ENCODE assay signal across 23 cellular contexts in the genomic region with DNA sequence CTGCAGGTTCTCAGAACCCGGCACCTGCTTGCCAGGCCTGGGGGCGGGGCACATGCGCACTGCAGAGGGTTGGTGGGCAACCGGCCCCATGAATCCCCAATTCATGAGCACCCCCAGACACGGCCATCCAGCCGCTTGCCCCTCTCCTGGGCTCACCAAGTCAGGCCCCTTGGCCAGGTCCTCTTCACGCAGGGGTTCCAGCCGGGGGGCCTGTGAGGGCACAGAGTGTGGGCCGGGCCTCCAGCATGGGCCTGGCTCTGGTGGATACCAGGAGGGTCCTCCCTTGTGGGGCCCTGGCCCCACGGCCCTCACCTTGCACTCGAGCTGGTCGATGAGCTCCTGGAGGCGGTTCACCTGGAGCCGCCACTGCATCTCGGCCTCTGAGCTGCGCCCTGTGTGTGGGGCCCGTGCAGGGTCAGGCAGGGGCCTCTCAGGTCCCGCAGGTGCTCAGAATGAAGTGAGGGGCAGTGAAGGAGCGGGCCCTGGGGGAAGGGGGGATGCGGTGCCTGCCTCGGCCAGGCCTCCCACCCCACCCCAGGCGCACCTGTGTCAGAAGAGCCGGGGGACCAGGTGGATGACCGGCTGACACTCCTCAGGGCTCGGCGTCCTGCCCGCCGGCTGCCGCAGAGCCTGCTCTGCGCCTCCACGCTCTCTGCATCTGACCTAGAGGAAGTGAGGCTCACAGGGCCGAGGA. TPM values are rescaled to one million over a fixed set of nuclear protein-coding genes. Genes with fewer than 3 reads are reported as not detected.
A peak's percentile ranks its signal among the peaks of the same experiment; 100 is the strongest.
DNase-seq lines count a peak whose midpoint lies in the region; ATAC-seq and TF ChIP-seq lines count a peak whose summit lies in the region.
"Had no signal": no experiment of that assay in that cellular context is flagged by ENCODE, and none has a peak within 500 bp of the region (broad histone marks: within the 10 kb centered on the region; RNA-seq: fewer than 3 reads in every experiment).

No MANE protein-coding gene starts in this region.

- H3K36me3 ChIP-seq in RWPE2 (ENCODE audit: low read depth) (no peaks in the 10 kb centered on the region), aorta (ENCODE audit: control insufficient read depth in 1 of 2, insufficient read depth in 2 of 2, low read length in 1 of 2) (no peaks in the 10 kb centered on the region)

- ATAC-seq in RWPE2 (ENCODE audit: low read depth) (no peak), aorta (ENCODE audit: low FRiP score) (no peak), GM19455 (IDR thresholded peaks at IDR 0.05; ENCODE audit: unreplicated experiment) (no peak)
- ATAC-seq: GM23338, HCT116 had no signal

- H3K27me3 ChIP-seq in RWPE2 (ENCODE audit: insufficient read depth, poor library complexity, severe bottlenecking) (no peaks in the 10 kb centered on the region), aorta (ENCODE audit: control insufficient read depth in 1 of 2, insufficient read depth in 2 of 2, low read length in 1 of 2) (no peaks in the 10 kb centered on the region)
- H3K27me3 ChIP-seq: SJSA1 had no signal

- H3K4me1 Mint-ChIP-seq in neural crest cell = peaks cover 19% of the 10 kb centered on the region

- H3K27ac ChIP-seq in RWPE2 (ENCODE audit: poor library complexity, severe bottlenecking) (no peak overlapping the region), aorta (ENCODE audit: low read depth in 1 of 2, low read length in 2 of 2) (no peak overlapping the region)
- H3K27ac ChIP-seq: HL-60, PC-9, SJSA1 had no signal

- intact Hi-C loops in aorta (cut with DNase I) = no loop called here

- peak; percentile 1 for DNase-seq in stimulated activated CD4-positive, alpha-beta T cell treated with anti-CD3 and anti-CD28 coated beads, Interleukin-15, amount 100 ng/mL, for 24 hours
- DNase-seq in stimulated activated CD4-positive, alpha-beta T cell treated with anti-CD3 and anti-CD28 coated beads, Interleukin-4, amount 100 ng/mL, for 24 hours = no peak
- DNase-seq in RWPE2 (ENCODE audit: low spot score) (peak; percentile 86), neural crest cell (ENCODE audit: low read depth, low spot score) (no peak), aorta (peak; percentile 45 to 62), SIG-M5 treated with dmso at 0.1 percent for 504 hours (lab: John Stamatoyannopoulos, UW; ENCODE audit: unreplicated experiment) (no peak)
- DNase-seq: ACHN, DND-41, IMR-90, Karpas-422, NCI-H1417 treated with DMSO at 0.1 percent for 48 hours, NCI-H187 treated with DMSO at 0.1 percent for 48 hours, NCI-H226, NCI-H524, NCI-H82, PC-9 had no signal

- WGBS in aorta, 2 donors = 95 to 96% methylated on average over 32 of the region's 32 CpGs

- H3K4me3 ChIP-seq in RWPE2 (ENCODE audit: severe bottlenecking) (no peak overlapping the region), aorta (ENCODE audit: low read length in 2 of 2) (no peak overlapping the region)
- H3K4me3 ChIP-seq: GM23338, PC-9, SJSA1 had no signal

- H3K27ac Mint-ChIP-seq in neural crest cell (ENCODE audit: unreplicated experiment) = no peak overlapping the region
- H3K27ac Mint-ChIP-seq: GM23338 had no signal

- peaks cover 3% of the 10 kb centered on the region for H3K36me3 Mint-ChIP-seq in neural crest cell (ENCODE audit: low read depth)

- H3K4me1 ChIP-seq in RWPE2 (ENCODE audit: insufficient read depth, poor library complexity, severe bottlenecking) (no peaks in the 10 kb centered on the region), aorta (ENCODE audit: control insufficient read depth in 1 of 2, insufficient read depth in 2 of 2, low read length in 2 of 2) (no peaks in the 10 kb centered on the region)

- H3K9me3 Mint-ChIP-seq in neural crest cell = no peaks in the 10 kb centered on the region
- H3K9me3 Mint-ChIP-seq: GM23338 had no signal

- peak overlapping the region; percentile 74 for H3K4me3 Mint-ChIP-seq in neural crest cell
- H3K4me3 Mint-ChIP-seq: CD14-positive monocyte, GM23338 had no signal

- TF ChIP-seq CTCF in RWPE2 (IDR thresholded peaks at IDR 0.05; ENCODE audit: poor library complexity, severe bottlenecking) (no peak), neural crest cell (conservative IDR thresholded peaks at IDR 0.05) (no peak)

- H3K27me3 Mint-ChIP-seq in neural crest cell (ENCODE audit: low read depth) = peaks cover 2% of the 10 kb centered on the region

- no peaks in the 10 kb centered on the region for H3K9me3 ChIP-seq in RWPE2 (ENCODE audit: severe bottlenecking)
- no peaks in the 10 kb centered on the region for H3K9me3 ChIP-seq in aorta (ENCODE audit: control insufficient read depth, low read length)
- H3K9me3 ChIP-seq: SJSA1 had no signal

RNA-seq across cellular contexts. Expression of a gene that starts 2.6 kb away (rescaled TPM):
- 0.44 and 0.82 TPM in 2 replicates for total RNA-seq in neural crest cell
- under 1 TPM in 1 of 2 donors, not detected in 1; 0.16 TPM for total RNA-seq in aorta
- under 1 TPM in 1 of 2 donors, not detected in 1; 0.31 TPM for polyA plus RNA-seq in aorta
- polyA plus RNA-seq: CD14-positive monocyte had no signal

RNA-seq across cellular contexts. Expression of a gene that starts 7.3 kb away (rescaled TPM):
- total RNA-seq in neural crest cell (0.75 TPM in 2 replicates), aorta (1 to 10 TPM in 1 of 2 donors, under 1 TPM in 1; 0.96 to 1.2 TPM)
- 1 to 10 TPM in 1 of 2 donors, under 1 TPM in 1; 0.63 to 1.2 TPM for polyA plus RNA-seq in aorta
- total RNA-seq: G401, SJSA1 had no signal

RNA-seq across cellular contexts. Expression of a gene that starts 14.7 kb away (rescaled TPM):
- total RNA-seq in neural crest cell (56.0 and 63.3 TPM in 2 replicates), aorta (10 to 100 TPM; 20.5 to 26.1 TPM)
- 10 to 100 TPM; 10.6 to 53.1 TPM for polyA plus RNA-seq in aorta

RNA-seq across cellular contexts. Expression of a gene that starts 26.7 kb away (rescaled TPM):
- total RNA-seq in neural crest cell (84.8 and 94.9 TPM in 2 replicates), aorta (1 to 10 TPM; 1.4 to 1.5 TPM)
- polyA plus RNA-seq in aorta = 1 to 10 TPM; 1.6 TPM

Comparison
In these comparisons a context has a peak if more than half of its experiments do, and no peak if none do; other contexts are left out.
1. DNase-seq: peak in stimulated activated CD4-positive, alpha-beta T cell treated with anti-CD3 and anti-CD28 coated beads, Interleukin-15, amount 100 ng/mL, for 24 hours (single experiment), RWPE2 (single experiment) and aorta (2 of 2); none in stimulated activated CD4-positive, alpha-beta T cell treated with anti-CD3 and anti-CD28 coated beads, Interleukin-4, amount 100 ng/mL, for 24 hours (single experiment), neural crest cell (single experiment) and SIG-M5 treated with dmso at 0.1 percent for 504 hours (single experiment).